Comparison of ENCODE assay signal across 14 cellular contexts in the genomic region with DNA sequence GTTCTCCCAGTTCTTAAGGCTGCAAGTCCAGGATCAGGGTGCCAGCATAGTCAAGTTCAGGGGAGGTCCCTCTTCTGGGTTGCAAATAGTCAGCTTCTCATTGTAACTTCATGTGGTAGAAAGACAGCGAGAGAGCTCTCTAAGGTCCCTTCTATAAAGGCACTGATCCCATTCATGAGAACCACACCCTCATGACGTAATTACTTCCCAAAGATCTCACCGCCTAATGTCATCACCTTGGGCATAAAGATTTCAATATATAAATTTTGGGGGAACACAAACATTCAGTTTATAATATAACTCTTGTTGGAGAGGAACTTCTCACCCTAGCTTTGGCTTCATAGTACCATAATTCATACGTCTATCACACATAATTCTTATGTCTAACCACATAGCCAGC.
"Had no signal": no experiment of that assay in that cellular context is flagged by ENCODE, and none has a peak within 500 bp of the region (broad histone marks: within the 10 kb centered on the region; RNA-seq: fewer than 3 reads in every experiment).

No MANE protein-coding gene starts in this region.

- H3K9me3 ChIP-seq: MG63, SJSA1 had no signal

- H3K27ac ChIP-seq: SJSA1, SK-N-MC had no signal

- H3K4me3 ChIP-seq: MG63, SJSA1, SK-N-MC had no signal

- H3K27me3 ChIP-seq: MG63, SJSA1 had no signal

- H3K36me3 ChIP-seq: MG63, SJSA1 had no signal

- DNase-seq: IMR-90, Karpas-422, KG1, MG63, NCI-H1436, NCI-H2029, NCI-H226, NCI-H510A, NCI-H524 treated with DMSO at 0.1 percent for 48 hours, Right ventricle myocardium superior, RPMI8226, SIG-M5 had no signal
